In genomic region chr1:21773585-21773984, GRCh38 we compare ENCODE assay signal across 12 cellular contexts. TPM values are rescaled to one million over a fixed set of nuclear protein-coding genes. Genes with fewer than 3 reads are reported as not detected.
A peak's percentile ranks its signal among the peaks of the same experiment; 100 is the strongest.
DNase-seq lines count a peak whose midpoint lies in the region; ATAC-seq, FAIRE-seq and TF ChIP-seq lines count a peak whose summit lies in the region.
"Had no signal": no experiment of that assay in that cellular context is flagged by ENCODE, and none has a peak within 500 bp of the region (broad histone marks: within the 10 kb centered on the region; RNA-seq: fewer than 3 reads in every experiment).

No MANE protein-coding gene starts in this region.

- FAIRE-seq in small intestine (lab: Jason Lieb, UNC), result no peak

- peaks cover 47% of the 10 kb centered on the region for H3K4me1 Mint-ChIP-seq in activated CD4-positive, alpha-beta T cell treated with anti-CD3 and anti-CD28 coated beads, Interleukin-2, amount 10 ng/mL, durations not matched to agents 7 days and 5 days
- H3K4me1 Mint-ChIP-seq in activated T-helper 17 cell treated with anti-CD3 and anti-CD28 coated beads, Interleukin-2, amount 50 U/mL, for 72 hours, result peaks cover 38% of the 10 kb centered on the region

- WGBS in small intestine, 3 donors, result 22 to 33% (median 25%) methylated on average over 3 of the region's 3 CpGs
- WGBS in psoas muscle, 3 donors, result 68 to 82% (median 71%) methylated on average over 3 of the region's 3 CpGs

- H3K27me3 ChIP-seq in small intestine (ENCODE audit: control insufficient read depth in 2 of 2, insufficient read depth in 2 of 2, low read length in 2 of 2) (no peaks in the 10 kb centered on the region), psoas muscle (ENCODE audit: insufficient read depth in 3 of 3, low read length in 2 of 3) (no peaks in the 10 kb centered on the region)
- H3K27me3 ChIP-seq: thyroid gland had no signal

- H3K4me1 ChIP-seq in small intestine (ENCODE audit: control insufficient read depth in 2 of 2, insufficient read depth in 1 of 2, low read depth in 1 of 2, low read length in 1 of 2) (no peaks in the 10 kb centered on the region), psoas muscle (peaks cover 5% of the 10 kb centered on the region)
- H3K4me1 ChIP-seq: thyroid gland had no signal

- no peak overlapping the region for H3K4me3 ChIP-seq in small intestine (ENCODE audit: low read depth in 1 of 2, low read length in 2 of 2)
- no peak overlapping the region for H3K4me3 ChIP-seq in psoas muscle
- H3K4me3 ChIP-seq: thyroid gland had no signal

- no peak for TF ChIP-seq CTCF in psoas muscle (IDR thresholded peaks at IDR 0.05)

- peak overlapping the region; percentile 66 for H3K27ac Mint-ChIP-seq in activated CD4-positive, alpha-beta T cell treated with anti-CD3 and anti-CD28 coated beads, Interleukin-2, amount 10 ng/mL, durations not matched to agents 7 days and 5 days
- peak overlapping the region; percentile 62 for H3K27ac Mint-ChIP-seq in activated T-helper 17 cell treated with anti-CD3 and anti-CD28 coated beads, Interleukin-2, amount 50 U/mL, for 72 hours

- peak; percentile 16 for DNase-seq in activated CD4-positive, alpha-beta T cell treated with anti-CD3 and anti-CD28 coated beads, Interleukin-2, amount 10 ng/mL, durations not matched to agents 7 days and 5 days
- DNase-seq in activated CD4-positive, alpha-beta T cell treated with anti-CD3 and anti-CD28 coated beads, Interleukin-2, amount 50 U/mL, for 1 hour, result no peak
- DNase-seq in small intestine, result peak; percentile 41
- no peak for DNase-seq in psoas muscle
- no peak for DNase-seq in left cardiac atrium
- DNase-seq: activated gamma-delta T cell, EL, NCI-H187 treated with DMSO at 0.1 percent for 48 hours, thyroid gland had no signal

- H3K9me3 ChIP-seq in small intestine (ENCODE audit: control insufficient read depth, low read depth) (no peaks in the 10 kb centered on the region), psoas muscle (no peaks in the 10 kb centered on the region)
- H3K9me3 ChIP-seq: thyroid gland had no signal

- H3K36me3 Mint-ChIP-seq in activated CD4-positive, alpha-beta T cell treated with anti-CD3 and anti-CD28 coated beads, Interleukin-2, amount 10 ng/mL, durations not matched to agents 7 days and 5 days (ENCODE audit: low read depth), result peaks cover 18% of the 10 kb centered on the region
- H3K36me3 Mint-ChIP-seq in activated T-helper 17 cell treated with anti-CD3 and anti-CD28 coated beads, Interleukin-2, amount 50 U/mL, for 72 hours (ENCODE audit: low read depth), result peaks cover 64% of the 10 kb centered on the region

- ATAC-seq in HG03378 (IDR thresholded peaks at IDR 0.05; ENCODE audit: unreplicated experiment), result peak; percentile 56
- ATAC-seq in activated T-helper 17 cell treated with anti-CD3 and anti-CD28 coated beads, Interleukin-2, amount 50 U/mL, for 72 hours (replicated peaks), result peak; percentile 72
- no peak for ATAC-seq in GM21576 (IDR thresholded peaks at IDR 0.05; ENCODE audit: unreplicated experiment)
- ATAC-seq in psoas muscle, result no peak
- ATAC-seq in left cardiac atrium, result no peak

- POLR2A ChIA-PET in activated CD4-positive, alpha-beta T cell treated with anti-CD3 and anti-CD28 coated beads, Interleukin-2, amount 10 ng/mL, durations not matched to agents 7 days and 5 days (lab: Charles Lee), result no interaction called here

- no peak overlapping the region for H3K4me3 Mint-ChIP-seq in activated CD4-positive, alpha-beta T cell treated with anti-CD3 and anti-CD28 coated beads, Interleukin-2, amount 10 ng/mL, durations not matched to agents 7 days and 5 days
- peak overlapping the region; percentile 58 for H3K4me3 Mint-ChIP-seq in activated T-helper 17 cell treated with anti-CD3 and anti-CD28 coated beads, Interleukin-2, amount 50 U/mL, for 72 hours

- intact Hi-C loops in psoas muscle (cut with DNase I), result no loop called here
- intact Hi-C loops in left cardiac atrium (cut with DNase I), result no loop called here

- H3K27me3 Mint-ChIP-seq in activated CD4-positive, alpha-beta T cell treated with anti-CD3 and anti-CD28 coated beads, Interleukin-2, amount 10 ng/mL, durations not matched to agents 7 days and 5 days, result no peaks in the 10 kb centered on the region
- H3K27me3 Mint-ChIP-seq in activated T-helper 17 cell treated with anti-CD3 and anti-CD28 coated beads, Interleukin-2, amount 50 U/mL, for 72 hours, result no peaks in the 10 kb centered on the region

- H3K27ac ChIP-seq in small intestine (ENCODE audit: low read depth in 1 of 2, low read length in 1 of 2), result no peak overlapping the region
- no peak overlapping the region for H3K27ac ChIP-seq in psoas muscle

- H3K36me3 ChIP-seq in small intestine (ENCODE audit: control insufficient read depth in 2 of 2, insufficient read depth in 2 of 2, low read length in 2 of 2) (no peaks in the 10 kb centered on the region), psoas muscle (ENCODE audit: insufficient read depth in 1 of 2, low read depth in 1 of 2) (no peaks in the 10 kb centered on the region)
- H3K36me3 ChIP-seq: thyroid gland had no signal

- H3K9me3 Mint-ChIP-seq in activated CD4-positive, alpha-beta T cell treated with anti-CD3 and anti-CD28 coated beads, Interleukin-2, amount 10 ng/mL, durations not matched to agents 7 days and 5 days, result peaks cover 2% of the 10 kb centered on the region
- no peaks in the 10 kb centered on the region for H3K9me3 Mint-ChIP-seq in activated T-helper 17 cell treated with anti-CD3 and anti-CD28 coated beads, Interleukin-2, amount 50 U/mL, for 72 hours

- CTCF ChIA-PET in activated CD4-positive, alpha-beta T cell treated with anti-CD3 and anti-CD28 coated beads, Interleukin-2, amount 10 ng/mL, durations not matched to agents 7 days and 5 days (lab: Charles Lee), result no interaction called here

RNA-seq across cellular contexts. Expression of gene USP48, which starts 9.4 kb away (rescaled TPM):
- total RNA-seq in activated CD4-positive, alpha-beta T cell treated with anti-CD3 and anti-CD28 coated beads, Interleukin-2, amount 10 ng/mL, durations not matched to agents 7 days and 5 days, result 10 to 100 TPM; 70.9 to 80.6 TPM
- 100 to 1,000 TPM; 107 to 209 TPM for total RNA-seq in activated T-helper 17 cell treated with anti-CD3 and anti-CD28 coated beads, Interleukin-2, amount 50 U/mL, for 72 hours
- polyA plus RNA-seq in small intestine (10 to 100 TPM; 15.1 to 18.5 (median 17.0) TPM), psoas muscle (10 to 100 TPM in 2 of 3 donors, 1 to 10 TPM in 1; 9.7 to 19.9 (median 13.0) TPM)
- total RNA-seq in psoas muscle (10 to 100 TPM; 20.3 to 35.9 (median 21.4) TPM), left cardiac atrium (10 to 100 TPM; 41.1 to 41.3 TPM)

RNA-seq across cellular contexts. Expression of gene LDLRAD2, which starts 38.5 kb away (rescaled TPM):
- not detected for total RNA-seq in activated CD4-positive, alpha-beta T cell treated with anti-CD3 and anti-CD28 coated beads, Interleukin-2, amount 10 ng/mL, durations not matched to agents 7 days and 5 days
- not detected for total RNA-seq in activated T-helper 17 cell treated with anti-CD3 and anti-CD28 coated beads, Interleukin-2, amount 50 U/mL, for 72 hours
- polyA plus RNA-seq in small intestine, result under 1 TPM; 0.22 to 0.85 (median 0.81) TPM
- under 1 TPM in 1 of 4 donors, not detected in 3; 0.04 TPM for total RNA-seq in psoas muscle
- 1 to 10 TPM in 2 of 3 donors, under 1 TPM in 1; 0.48 to 1.7 (median 1.1) TPM for polyA plus RNA-seq in psoas muscle
- total RNA-seq in left cardiac atrium, result under 1 TPM in 1 of 2 donors, not detected in 1; 0.16 TPM

Comparison
In these comparisons a context has a peak if more than half of its experiments do, and no peak if none do; other contexts are left out.
1. DNase-seq: peak in activated CD4-positive, alpha-beta T cell treated with anti-CD3 and anti-CD28 coated beads, Interleukin-2, amount 10 ng/mL, durations not matched to agents 7 days and 5 days (single experiment) and small intestine (single experiment); none in activated CD4-positive, alpha-beta T cell treated with anti-CD3 and anti-CD28 coated beads, Interleukin-2, amount 50 U/mL, for 1 hour (single experiment), psoas muscle (0 of 2) and left cardiac atrium (single experiment).
2. ATAC-seq: peak in HG03378 (single experiment) and activated T-helper 17 cell treated with anti-CD3 and anti-CD28 coated beads, Interleukin-2, amount 50 U/mL, for 72 hours (single experiment); none in GM21576 (single experiment), psoas muscle (0 of 4) and left cardiac atrium (0 of 2).